In the genomic region with DNA sequence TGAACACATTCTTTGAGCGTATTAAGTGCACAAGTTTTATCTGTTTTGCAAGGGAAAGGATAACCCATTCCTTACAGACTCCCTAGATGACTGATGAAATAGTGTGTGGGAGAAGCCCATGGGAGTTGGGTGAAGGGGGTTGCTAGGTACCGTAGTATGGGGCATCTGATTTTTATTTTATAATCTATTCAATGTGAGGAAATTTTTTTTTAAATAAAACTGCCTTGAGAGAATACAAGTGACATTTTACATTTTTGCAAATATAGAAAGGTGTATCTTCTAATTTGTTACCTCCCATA, we compare ENCODE assay signal across 8 cellular contexts. TPM values are rescaled to one million over a fixed set of nuclear protein-coding genes. Genes with fewer than 3 reads are reported as not detected.
DNase-seq lines count a peak whose midpoint lies in the region; ATAC-seq, FAIRE-seq and TF ChIP-seq lines count a peak whose summit lies in the region.

No MANE protein-coding gene starts in this region.

- in situ Hi-C loops in Panc1 (cut with HindIII; ENCODE audit: low pct_unique_long_range_greater_than_20kb, low sequenced_read_pairs): no loop called here

- ATAC-seq in Panc1 (no peak), GM21576 (IDR thresholded peaks at IDR 0.05; ENCODE audit: unreplicated experiment) (no peak)

- CTCF ChIA-PET in Panc1 (lab: Charles Lee) (no interaction called here), endothelial cell of umbilical vein (lab: Charles Lee) (interaction anchor here (4.8 kb wide), 1 partner anchor 12 kb away, joined by 28 read pairs; no protein-coding TSS in a partner anchor)

- intact Hi-C loops in Panc1 (cut with micrococcal nuclease; ENCODE audit: unreplicated experiment): no loop called here
- intact Hi-C loops in endothelial cell of umbilical vein (cut with micrococcal nuclease): no loop called here
- intact Hi-C loops in posterior cingulate gyrus (cut with DNase I): no loop called here

- H3K9me3 ChIP-seq in Panc1 (ENCODE audit: control insufficient read depth, insufficient read depth, low read depth, low read length) (no peaks in the 10 kb centered on the region), endothelial cell of umbilical vein (replicated peaks; ENCODE audit: control insufficient read depth, insufficient read depth, low read length) (no peaks in the 10 kb centered on the region), parathyroid adenoma (ENCODE audit: control insufficient read depth, low read length) (no peaks in the 10 kb centered on the region)

- H3K4me1 ChIP-seq in Panc1 (ENCODE audit: control insufficient read depth, insufficient read depth, low read length): peaks cover 4% of the 10 kb centered on the region; the same call in 1 of the 2 replicates
- peaks cover 12% of the 10 kb centered on the region for H3K4me1 ChIP-seq in endothelial cell of umbilical vein (ENCODE audit: control insufficient read depth, extremely low read depth, insufficient read depth, low read length)
- peaks cover 5% of the 10 kb centered on the region for H3K4me1 ChIP-seq in parathyroid adenoma

- H3K36me3 ChIP-seq in Panc1 (ENCODE audit: control insufficient read depth, insufficient read depth, low read length) (peaks cover 7% of the 10 kb centered on the region; the same call in 1 of the 2 replicates), endothelial cell of umbilical vein (ENCODE audit: control insufficient read depth in 2 of 2, extremely low read depth in 1 of 2, insufficient read depth in 2 of 2, low read length in 2 of 2) (no peaks in the 10 kb centered on the region), parathyroid adenoma (ENCODE audit: control insufficient read depth, insufficient read depth, low read length) (no peaks in the 10 kb centered on the region)

- H3K4me3 ChIP-seq in Panc1 (ENCODE audit: low read depth in 2 of 2, low read length in 2 of 2) (peak overlapping the region; percentile 86 to 98), endothelial cell of umbilical vein (replicated peaks in 1 of 3; ENCODE audit: insufficient read depth in 1 of 3, low read depth in 1 of 3, low read length in 3 of 3) (peak overlapping the region in 2 of 3 experiments; percentile 87 to 99), parathyroid adenoma (ENCODE audit: low read depth, low read length) (peak overlapping the region; percentile 83)

- H3K79me2 ChIP-seq in endothelial cell of umbilical vein (ENCODE audit: control insufficient read depth, insufficient read depth, low read length) (peaks cover 48% of the 10 kb centered on the region), parathyroid adenoma (peaks cover 44% of the 10 kb centered on the region)

- H3K27ac ChIP-seq in Panc1 (ENCODE audit: low read length): peak overlapping the region; percentile 97; the same call in 1 of the 2 replicates
- no peak overlapping the region for H3K27ac ChIP-seq in endothelial cell of umbilical vein (ENCODE audit: insufficient read depth, low read depth, low read length)
- H3K27ac ChIP-seq in parathyroid adenoma: no peak overlapping the region

- POLR2A ChIA-PET in Panc1 (lab: Charles Lee): interaction anchor here (0.6 kb wide), 3 partner anchors 13 to 365 kb away, joined by 5 to 10 read pairs (median 9); no protein-coding TSS in a partner anchor
- POLR2A ChIA-PET in endothelial cell of umbilical vein (lab: Charles Lee): no interaction called here

- no peaks in the 10 kb centered on the region for H3K9me1 ChIP-seq in endothelial cell of umbilical vein (replicated peaks; ENCODE audit: control insufficient read depth, extremely low read depth, insufficient read depth, low read length)

- no peak overlapping the region for H2AFZ ChIP-seq in endothelial cell of umbilical vein (ENCODE audit: low read depth, low read length)
- H2AFZ ChIP-seq in parathyroid adenoma: no peak overlapping the region

- H3K27me3 ChIP-seq in Panc1 (ENCODE audit: control insufficient read depth, insufficient read depth, low read length) (no peaks in the 10 kb centered on the region), endothelial cell of umbilical vein (ENCODE audit: control insufficient read depth in 2 of 2, insufficient read depth in 2 of 2, low read length in 2 of 2) (no peaks in the 10 kb centered on the region), parathyroid adenoma (ENCODE audit: control insufficient read depth, insufficient read depth, low read length) (no peaks in the 10 kb centered on the region)

- FAIRE-seq in endothelial cell of umbilical vein (lab: Jason Lieb, UNC): no peak

- peak; percentile 55 for DNase-seq in GM03348 (ENCODE audit: low spot score)
- no peak for DNase-seq in Panc1 (ENCODE audit: low read depth, low spot score)
- no peak for DNase-seq in endothelial cell of umbilical vein (ENCODE audit: low read depth, low spot score)
- DNase-seq in NCI-H2107 treated with DMSO at 0.1 percent for 48 hours (lab: John Stamatoyannopoulos, UW; ENCODE audit: unreplicated experiment): no peak
- DNase-seq in posterior cingulate gyrus: no peak
- no peak for DNase-seq in cerebellar cortex (ENCODE audit: low spot score)

- dilution Hi-C loops in endothelial cell of umbilical vein (cut with MboI; ENCODE audit: extremely low pct_ligation_motif_present, low sequenced_read_pairs): no loop called here

- peak overlapping the region; percentile 97 for H3K4me2 ChIP-seq in endothelial cell of umbilical vein (ENCODE audit: insufficient read depth, low read length)
- H3K4me2 ChIP-seq in parathyroid adenoma (ENCODE audit: low read length): peak overlapping the region; percentile 73

- no peak for TF ChIP-seq POLR2A in endothelial cell of umbilical vein (IDR thresholded peaks at IDR 0.05; ENCODE audit: low read depth, low read length)

- BruUV-seq in Panc1 (replicated peaks; lab: Mats Ljungman, UMichigan) (no TSS peak), endothelial cell of umbilical vein (replicated peaks; lab: Mats Ljungman, UMichigan) (no TSS peak)

- H4K20me1 ChIP-seq in endothelial cell of umbilical vein (replicated peaks; ENCODE audit: control insufficient read depth, extremely low read depth, insufficient read depth, low read length): no peaks in the 10 kb centered on the region

- TF ChIP-seq CTCF in Panc1 (IDR thresholded peaks at IDR 0.05) (no peak), endothelial cell of umbilical vein (IDR thresholded peaks at IDR 0.05; ENCODE audit: extremely low read depth in 1 of 2, insufficient read depth in 1 of 2, low read depth in 1 of 2, low read length in 2 of 2) (no peak), parathyroid adenoma (IDR thresholded peaks at IDR 0.05) (no peak)

- H3K9ac ChIP-seq in endothelial cell of umbilical vein (replicated peaks; ENCODE audit: extremely low read depth, insufficient read depth, low read length) (peak overlapping the region; percentile 92), parathyroid adenoma (no peak overlapping the region)

TF ChIP-seq in endothelial cell of umbilical vein, 7 proteins besides CTCF, POLR2A, EP300 and RAD21:
- no peak for TF ChIP-seq JUN (IDR thresholded peaks at IDR 0.05; ENCODE audit: borderline replicate concordance, insufficient read depth, insufficient read length, low read depth)
- no peak for TF ChIP-seq POLR2AphosphoS5 (IDR thresholded peaks at IDR 0.05; ENCODE audit: insufficient read depth, low read depth, low read length)
- no peak for TF ChIP-seq MYC (IDR thresholded peaks at IDR 0.05; ENCODE audit: low read depth, low read length)
- TF ChIP-seq GATA2 (IDR thresholded peaks at IDR 0.05; ENCODE audit: insufficient read depth, insufficient read length, low read depth, low read length): no peak
- no peak for TF ChIP-seq EZH2 (IDR thresholded peaks at IDR 0.05; ENCODE audit: borderline replicate concordance, low read depth, low read length, severe bottlenecking)
- no peak for TF ChIP-seq FOS (IDR thresholded peaks at IDR 0.05; ENCODE audit: borderline replicate concordance, insufficient read depth, low read length)
- TF ChIP-seq, protein P1, sequence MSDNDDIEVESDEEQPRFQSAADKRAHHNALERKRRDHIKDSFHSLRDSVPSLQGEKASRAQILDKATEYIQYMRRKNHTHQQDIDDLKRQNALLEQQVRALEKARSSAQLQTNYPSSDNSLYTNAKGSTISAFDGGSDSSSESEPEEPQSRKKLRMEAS (IDR thresholded peaks at IDR 0.05; ENCODE audit: insufficient read depth, insufficient read length): no peak
TF ChIP-seq in endothelial cell of umbilical vein: peak in this region for 0.

RNA-seq across cellular contexts. Expression of gene BTAF1, which starts 1.4 kb away (rescaled TPM):
- 33.8 TPM for total RNA-seq in Panc1 (2021; ENCODE audit: unreplicated experiment)
- 10.1 TPM for polyA plus RNA-seq in Panc1 (2012; ENCODE audit: insufficient read length)
- total RNA-seq in endothelial cell of umbilical vein: 21.3 and 23.1 TPM in 2 replicates
- 8.5 and 9.9 TPM in 2 replicates for polyA plus RNA-seq in endothelial cell of umbilical vein
- 3.7 and 5.3 TPM in 2 replicates for polyA plus RNA-seq in endothelial cell of umbilical vein (2011; cell fraction: cytosol; rRNA removed)
- 86.0 and 116 TPM in 2 replicates for polyA plus RNA-seq in endothelial cell of umbilical vein (2011; cell fraction: nucleus; rRNA removed)
- 22.3 and 24.7 TPM in 2 replicates for polyA plus RNA-seq in endothelial cell of umbilical vein (2012)
- polyA minus RNA-seq in endothelial cell of umbilical vein: 33.2 and 40.4 TPM in 2 replicates
- 22.3 TPM for polyA minus RNA-seq in endothelial cell of umbilical vein (2011; cell fraction: cytosol; rRNA and poly(A)+ RNA removed)
- 60.5 and 86.2 TPM in 2 replicates for polyA minus RNA-seq in endothelial cell of umbilical vein (2011; cell fraction: nucleus; rRNA and poly(A)+ RNA removed)

RNA-seq across cellular contexts. Expression of gene FGFBP3, which starts 15.7 kb away (rescaled TPM):
- total RNA-seq in Panc1 (2021; ENCODE audit: unreplicated experiment) (1.5 TPM), endothelial cell of umbilical vein (0.38 and 0.53 TPM in 2 replicates)
- 2.0 TPM for polyA plus RNA-seq in Panc1 (2012; ENCODE audit: insufficient read length)
- 0.11 TPM in 2 replicates for polyA plus RNA-seq in endothelial cell of umbilical vein
- 0.06 and 0.07 TPM in 2 replicates for polyA plus RNA-seq in endothelial cell of umbilical vein (2011; cell fraction: cytosol; rRNA removed)
- polyA plus RNA-seq in endothelial cell of umbilical vein (2011; cell fraction: nucleus; rRNA removed): 0.11 TPM in 2 replicates
- polyA plus RNA-seq in endothelial cell of umbilical vein (2012): 0.25 and 0.36 TPM in 2 replicates
- polyA minus RNA-seq in endothelial cell of umbilical vein: 0.11 TPM in 1 of 2 replicates, not detected in the other
- 0.51 TPM for polyA minus RNA-seq in endothelial cell of umbilical vein (2011; cell fraction: cytosol; rRNA and poly(A)+ RNA removed)
- 0.14 TPM in 1 of 2 replicates, not detected in the other for polyA minus RNA-seq in endothelial cell of umbilical vein (2011; cell fraction: nucleus; rRNA and poly(A)+ RNA removed)
